In genomic region chr11:65422104-65422632, GRCh38 we compare ENCODE assay signal across 8 cellular contexts. TPM values are rescaled to one million over a fixed set of nuclear protein-coding genes. Genes with fewer than 3 reads are reported as not detected.
DNase-seq lines count a peak whose midpoint lies in the region; ATAC-seq and TF ChIP-seq lines count a peak whose summit lies in the region.

No MANE protein-coding gene starts in this region.

- H3K9me3 Mint-ChIP-seq in endodermal cell, result no peaks in the 10 kb centered on the region
- no peaks in the 10 kb centered on the region for H3K9me3 Mint-ChIP-seq in mesothelial cell of epicardium

- ATAC-seq in HG03432 (IDR thresholded peaks at IDR 0.05; ENCODE audit: unreplicated experiment) (peak; percentile 26), HG02840 (IDR thresholded peaks at IDR 0.05; ENCODE audit: low FRiP score, unreplicated experiment) (no peak)

- 1% methylated on average over 15 to 54 of the region's 54 CpGs for WGBS in endodermal cell (ENCODE audit: insufficient coverage in 1 of 2, insufficient read length in 1 of 2), 2 experiments

- H3K4me3 ChIP-seq in NT2/D1 (ENCODE audit: insufficient read length, low read depth) (peak overlapping the region; percentile 90), endodermal cell (ENCODE audit: low read length) (peak overlapping the region; percentile 83)

- H3K9ac ChIP-seq in NT2/D1 (ENCODE audit: insufficient read length, low read depth) (peak overlapping the region; percentile 98), endodermal cell (ENCODE audit: extremely low read depth, low read length, poor library complexity, severe bottlenecking) (peak overlapping the region; percentile 98)

- H3K36me3 ChIP-seq in NT2/D1 (ENCODE audit: insufficient read depth, insufficient read length, low read length) (peaks cover 33% of the 10 kb centered on the region), endodermal cell (ENCODE audit: control insufficient read depth, insufficient read depth, low read length) (peaks cover 9% of the 10 kb centered on the region)

- H3K9me3 ChIP-seq in NT2/D1 (ENCODE audit: insufficient read depth, low read length), result no peaks in the 10 kb centered on the region
- H3K9me3 ChIP-seq in endodermal cell (ENCODE audit: control insufficient read depth, low read length), result no peaks in the 10 kb centered on the region

- no peaks in the 10 kb centered on the region for H3K27me3 Mint-ChIP-seq in endodermal cell (ENCODE audit: insufficient read depth)
- no peaks in the 10 kb centered on the region for H3K27me3 Mint-ChIP-seq in mesothelial cell of epicardium (ENCODE audit: low read depth)

- H3K27ac ChIP-seq in endodermal cell (ENCODE audit: low read depth, low read length), result peak overlapping the region; percentile 99

- H3K27ac Mint-ChIP-seq in endodermal cell (peak overlapping the region; percentile 98), mesothelial cell of epicardium (peak overlapping the region; percentile 100)

- peak; percentile 95 for DNase-seq in GM04504 (ENCODE audit: low read depth)
- DNase-seq in NT2/D1 (ENCODE audit: low read depth, low spot score), result peak; percentile 89
- peak; percentile 99 for DNase-seq in activated CD8-positive, alpha-beta memory T cell treated with anti-CD3 and anti-CD28 coated beads, Interleukin-2, amount 50 U/mL, for 48 hours
- DNase-seq in endodermal cell, result peak; percentile 98
- DNase-seq in mesothelial cell of epicardium (ENCODE audit: low spot score in 2 of 2, unreplicated experiment in 2 of 2), result peak; percentile 92 to 96
- DNase-seq in stimulated activated CD8-positive, alpha-beta memory T cell treated with anti-CD3 and anti-CD28 coated beads, Interleukin-15, amount 100 ng/mL, for 1 hour (ENCODE audit: low read depth), result peak; percentile 84

- peak; percentile 23 for TF ChIP-seq CTCF in endodermal cell (conservative IDR thresholded peaks at IDR 0.05)
- no peak for TF ChIP-seq CTCF in mesothelial cell of epicardium (IDR thresholded peaks at IDR 0.05; ENCODE audit: unreplicated experiment)

- H3K27me3 ChIP-seq in NT2/D1 (ENCODE audit: insufficient read depth, insufficient read length) (no peaks in the 10 kb centered on the region), endodermal cell (ENCODE audit: control insufficient read depth, insufficient read depth, low read length, poor library complexity, severe bottlenecking) (no peaks in the 10 kb centered on the region)

- peaks cover 23% of the 10 kb centered on the region for H3K4me1 ChIP-seq in NT2/D1 (ENCODE audit: insufficient read depth, insufficient read length)
- H3K4me1 ChIP-seq in endodermal cell (ENCODE audit: control insufficient read depth, insufficient read depth, low read length), result peaks cover 23% of the 10 kb centered on the region

- peaks cover 80% of the 10 kb centered on the region for H3K4me1 Mint-ChIP-seq in endodermal cell
- H3K4me1 Mint-ChIP-seq in mesothelial cell of epicardium, result peaks cover 86% of the 10 kb centered on the region

- H3K4me3 Mint-ChIP-seq in endodermal cell, result peak overlapping the region; percentile 62
- H3K4me3 Mint-ChIP-seq in mesothelial cell of epicardium, result peak overlapping the region; percentile 88

- H3K36me3 Mint-ChIP-seq in endodermal cell (ENCODE audit: low read depth), result no peaks in the 10 kb centered on the region
- H3K36me3 Mint-ChIP-seq in mesothelial cell of epicardium, result no peaks in the 10 kb centered on the region

RNA-seq across cellular contexts. Expression of gene NEAT1, which starts 0.4 kb away (rescaled TPM):
- total RNA-seq in endodermal cell (10 to 100 TPM; 61.3 to 85.2 TPM), mesothelial cell of epicardium (236 to 269 TPM (median 246 TPM) in 3 replicates)
- 21.0 TPM for polyA plus RNA-seq in endodermal cell (2013, experiment 1 of 2)
- polyA plus RNA-seq in endodermal cell (2013, experiment 2 of 2), result 14.2 TPM

RNA-seq across cellular contexts. Expression of gene FRMD8, which starts 35.7 kb away (rescaled TPM):
- 10 to 100 TPM; 27.4 to 29.6 TPM for total RNA-seq in endodermal cell
- 10.8 TPM for polyA plus RNA-seq in endodermal cell (2013, experiment 1 of 2)
- polyA plus RNA-seq in endodermal cell (2013, experiment 2 of 2), result 11.9 TPM
- total RNA-seq in mesothelial cell of epicardium, result 23.5 to 26.4 TPM (median 25.0 TPM) in 3 replicates

RNA-seq across cellular contexts. Expression of gene SLC25A45, which starts 39.7 kb away (rescaled TPM):
- total RNA-seq in endodermal cell, result 1 to 10 TPM; 3.0 to 6.3 TPM
- 0.71 TPM for polyA plus RNA-seq in endodermal cell (2013, experiment 1 of 2)
- polyA plus RNA-seq in endodermal cell (2013, experiment 2 of 2), result 0.50 TPM
- 3.9 to 4.7 TPM (median 4.7 TPM) in 3 replicates for total RNA-seq in mesothelial cell of epicardium
